Comparison of ENCODE assay signal across 21 cellular contexts in genomic region chr12:77087427-77087826, GRCh38. TPM values are rescaled to one million over a fixed set of nuclear protein-coding genes. Genes with fewer than 3 reads are reported as not detected.
DNase-seq lines count a peak whose midpoint lies in the region; ATAC-seq and TF ChIP-seq lines count a peak whose summit lies in the region.
"Had no signal": no experiment of that assay in that cellular context is flagged by ENCODE, and none has a peak within 500 bp of the region (broad histone marks: within the 10 kb centered on the region; RNA-seq: fewer than 3 reads in every experiment).

No MANE protein-coding gene starts in this region.

- H3K9me3 ChIP-seq in left lung, result no peaks in the 10 kb centered on the region
- H3K9me3 ChIP-seq in mucosa of descending colon, result no peaks in the 10 kb centered on the region
- H3K9me3 ChIP-seq: prostate gland, upper lobe of left lung had no signal

- ATAC-seq in left lung, result peak; percentile 52
- no peak for ATAC-seq in activated CD8-positive, alpha-beta memory T cell treated with anti-CD3 and anti-CD28 coated beads, Interleukin-2, amount 10 ng/mL, durations not matched to agents 7 days and 5 days
- no peak for ATAC-seq in mucosa of descending colon
- ATAC-seq in HG02884 (IDR thresholded peaks at IDR 0.05; ENCODE audit: unreplicated experiment), result no peak
- ATAC-seq in HG03175 (IDR thresholded peaks at IDR 0.05; ENCODE audit: unreplicated experiment), result no peak

- H3K27me3 ChIP-seq in left lung, result no peaks in the 10 kb centered on the region
- H3K27me3 ChIP-seq: BLaER1 treated with 17β-estradiol and CSF1 and Interleukin-3, amounts not matched to agents 10 nM and 100 nM; upper lobe of left lung had no signal

- CTCF ChIA-PET in activated CD8-positive, alpha-beta memory T cell treated with anti-CD3 and anti-CD28 coated beads, Interleukin-2, amount 10 ng/mL, durations not matched to agents 7 days and 5 days (lab: Charles Lee), result no interaction called here

- H3K36me3 Mint-ChIP-seq in activated CD8-positive, alpha-beta memory T cell treated with anti-CD3 and anti-CD28 coated beads, Interleukin-2, amount 10 ng/mL, durations not matched to agents 7 days and 5 days, result no peaks in the 10 kb centered on the region

- no peak overlapping the region for H3K4me3 Mint-ChIP-seq in activated CD8-positive, alpha-beta memory T cell treated with anti-CD3 and anti-CD28 coated beads, Interleukin-2, amount 10 ng/mL, durations not matched to agents 7 days and 5 days
- H3K4me3 Mint-ChIP-seq: activated T-cell treated with anti-CD3 and anti-CD28 coated beads, Interleukin-2, amount 50 U/mL, for 24 hours; T-helper 2 cell treated with Interferon-gamma antibody and Interleukin-4, amounts not matched to agents 5 μg/mL and 100 μg/mL, for 36 hours had no signal

- H3K4me1 Mint-ChIP-seq in activated CD8-positive, alpha-beta memory T cell treated with anti-CD3 and anti-CD28 coated beads, Interleukin-2, amount 10 ng/mL, durations not matched to agents 7 days and 5 days, result no peaks in the 10 kb centered on the region

- H3K4me3 ChIP-seq in choroid plexus epithelial cell (ENCODE audit: low read depth, low read length) (no peak overlapping the region), left lung (no peak overlapping the region), mucosa of descending colon (no peak overlapping the region)
- H3K4me3 ChIP-seq: BLaER1 treated with 17β-estradiol and CSF1 and Interleukin-3, amounts not matched to agents 10 nM and 100 nM; prostate gland; upper lobe of left lung had no signal

- H3K4me1 ChIP-seq in left lung, result no peaks in the 10 kb centered on the region
- no peaks in the 10 kb centered on the region for H3K4me1 ChIP-seq in mucosa of descending colon (ENCODE audit: low read depth)
- H3K4me1 ChIP-seq: prostate gland, upper lobe of left lung had no signal

- H3K27me3 Mint-ChIP-seq in activated CD8-positive, alpha-beta memory T cell treated with anti-CD3 and anti-CD28 coated beads, Interleukin-2, amount 10 ng/mL, durations not matched to agents 7 days and 5 days, result no peaks in the 10 kb centered on the region

- TF ChIP-seq CTCF in choroid plexus epithelial cell (conservative IDR thresholded peaks at IDR 0.05; ENCODE audit: low read depth, low read length) (no peak), left lung (IDR thresholded peaks at IDR 0.05) (no peak), mucosa of descending colon (IDR thresholded peaks at IDR 0.05) (no peak)

- no peaks in the 10 kb centered on the region for H3K36me3 ChIP-seq in left lung
- H3K36me3 ChIP-seq in mucosa of descending colon (ENCODE audit: low read depth), result no peaks in the 10 kb centered on the region
- H3K36me3 ChIP-seq: BLaER1 treated with 17β-estradiol and CSF1 and Interleukin-3, amounts not matched to agents 10 nM and 100 nM; prostate gland; upper lobe of left lung had no signal

- H3K27ac Mint-ChIP-seq in activated CD8-positive, alpha-beta memory T cell treated with anti-CD3 and anti-CD28 coated beads, Interleukin-2, amount 10 ng/mL, durations not matched to agents 7 days and 5 days, result no peak overlapping the region
- H3K27ac Mint-ChIP-seq: activated T-cell treated with anti-CD3 and anti-CD28 coated beads, Interleukin-2, amount 50 U/mL, for 24 hours; T-helper 2 cell treated with Interferon-gamma antibody and Interleukin-4, amounts not matched to agents 5 μg/mL and 100 μg/mL, for 36 hours had no signal

- DNase-seq in Daoy (ENCODE audit: low read depth) (peak; percentile 81), NCI-H446 treated with DMSO at 0.1 percent for 48 hours (lab: John Stamatoyannopoulos, UW) (peak; percentile 69), choroid plexus epithelial cell (ENCODE audit: low read depth) (peak; percentile 71), left lung (no peak), mucosa of descending colon (no peak)
- DNase-seq in activated CD8-positive, alpha-beta memory T cell treated with anti-CD3 and anti-CD28 coated beads, Interleukin-2, amount 10 ng/mL, durations not matched to agents 7 days and 5 days, result no peak
- DNase-seq: activated CD4-positive, alpha-beta T cell treated with anti-CD3 and anti-CD28 coated beads for 48 hours; activated T-cell treated with anti-CD3 and anti-CD28 coated beads, Interleukin-2, amount 50 U/mL, for 24 hours; amniotic stem cell; foreskin melanocyte; NCI-H187; NCI-H526; RPMI8226; stimulated activated CD4-positive, alpha-beta T cell treated with anti-CD3 and anti-CD28 coated beads, Interleukin-2, amount 100 ng/mL, for 24 hours; upper lobe of left lung had no signal

- H3K9me3 Mint-ChIP-seq in activated CD8-positive, alpha-beta memory T cell treated with anti-CD3 and anti-CD28 coated beads, Interleukin-2, amount 10 ng/mL, durations not matched to agents 7 days and 5 days (ENCODE audit: low read depth), result no peaks in the 10 kb centered on the region
- H3K9me3 Mint-ChIP-seq: activated T-cell treated with anti-CD3 and anti-CD28 coated beads, Interleukin-2, amount 50 U/mL, for 24 hours; T-helper 2 cell treated with Interferon-gamma antibody and Interleukin-4, amounts not matched to agents 5 μg/mL and 100 μg/mL, for 36 hours had no signal

- intact Hi-C loops in left lung (cut with DNase I), result no loop called here
- intact Hi-C loops in mucosa of descending colon (cut with DNase I, micrococcal nuclease), result no loop called here

- H3K27ac ChIP-seq in left lung, result no peak overlapping the region
- H3K27ac ChIP-seq: BLaER1 treated with 17β-estradiol and CSF1 and Interleukin-3, amounts not matched to agents 10 nM and 100 nM; KMS-11; prostate gland; upper lobe of left lung had no signal

RNA-seq across cellular contexts. Expression of gene E2F7, which starts 22.1 kb away (rescaled TPM):
- 16.6 and 19.9 TPM in 2 replicates for total RNA-seq in Daoy (2014; rRNA removed; shearing (Covaris generic))
- 1 to 10 TPM; 1.7 to 1.8 TPM for total RNA-seq in left lung
- total RNA-seq in activated CD8-positive, alpha-beta memory T cell treated with anti-CD3 and anti-CD28 coated beads, Interleukin-2, amount 10 ng/mL, durations not matched to agents 7 days and 5 days, result 10 to 100 TPM; 20.2 to 26.1 TPM
- 1 to 10 TPM in 1 of 3 donors, under 1 TPM in 2; 0.89 to 4.4 (median 0.90) TPM for total RNA-seq in mucosa of descending colon

Comparison
In these comparisons a context has a peak if more than half of its experiments do, and no peak if none do; other contexts are left out.
1. DNase-seq: peak in Daoy (single experiment), NCI-H446 treated with DMSO at 0.1 percent for 48 hours (single experiment) and choroid plexus epithelial cell (single experiment); none in left lung (0 of 2), activated CD8-positive, alpha-beta memory T cell treated with anti-CD3 and anti-CD28 coated beads, Interleukin-2, amount 10 ng/mL, durations not matched to agents 7 days and 5 days (single experiment) and mucosa of descending colon (0 of 3).